23 cellular contexts compared by ENCODE assay signal in the genomic region with DNA sequence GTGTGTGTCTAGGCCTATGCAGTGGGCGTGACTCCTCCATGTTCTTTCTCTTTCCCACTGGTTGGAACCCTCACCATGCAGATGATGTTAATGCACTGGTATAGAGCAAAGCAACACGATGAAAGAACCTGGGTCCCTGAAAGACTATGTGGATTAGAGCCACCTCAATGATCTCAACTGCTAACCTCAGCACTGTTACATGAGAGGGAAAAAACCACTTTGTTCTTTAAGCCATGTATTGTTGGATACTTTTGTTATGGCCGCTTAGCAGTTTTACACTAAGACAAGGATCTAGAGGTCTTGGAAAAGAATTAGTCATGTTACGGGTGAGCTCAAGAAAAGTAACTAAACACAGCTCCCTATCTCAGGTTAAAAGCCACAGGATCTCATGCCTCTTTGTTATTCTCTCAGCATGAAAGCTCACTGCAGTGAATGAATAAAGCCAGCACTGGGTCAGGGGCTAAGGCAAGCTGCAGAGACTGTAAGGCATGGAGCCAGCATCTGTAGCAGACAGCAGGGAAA. TPM values are rescaled to one million over a fixed set of nuclear protein-coding genes. Genes with fewer than 3 reads are reported as not detected.
DNase-seq lines count a peak whose midpoint lies in the region; ATAC-seq and TF ChIP-seq lines count a peak whose summit lies in the region.
"Had no signal": no experiment of that assay in that cellular context is flagged by ENCODE, and none has a peak within 500 bp of the region (broad histone marks: within the 10 kb centered on the region; RNA-seq: fewer than 3 reads in every experiment).

No MANE protein-coding gene starts in this region.

- H3K27me3 Mint-ChIP-seq in natural killer cell (ENCODE audit: low read depth in 2 of 2), result peaks cover 10 to 29% of the 10 kb centered on the region in 2 donors

- no peak for TF ChIP-seq CTCF in natural killer cell (IDR thresholded peaks at IDR 0.05)

- peak overlapping the region; percentile 1 for H2AFZ ChIP-seq in neuronal stem cell (ENCODE audit: low read length)

- H3K79me1 ChIP-seq in neuronal stem cell (ENCODE audit: low read depth, low read length), result no peaks in the 10 kb centered on the region

- no peak overlapping the region for H2BK15ac ChIP-seq in neuronal stem cell (ENCODE audit: low read length)

- intact Hi-C loops in natural killer cell (cut with micrococcal nuclease), result no loop called here

- H2BK5ac ChIP-seq in neuronal stem cell (ENCODE audit: low read length), result no peak overlapping the region

- no peak overlapping the region for H4K91ac ChIP-seq in neuronal stem cell (ENCODE audit: low read depth, low read length, poor library complexity)

- H3K4me3 ChIP-seq in NT2/D1 (ENCODE audit: insufficient read length, low read depth) (no peak overlapping the region), neuronal stem cell (ENCODE audit: low read length in 2 of 2) (no peak overlapping the region)
- H3K4me3 ChIP-seq: A549, BLaER1, K562 had no signal

- H2BK12ac ChIP-seq in neuronal stem cell (ENCODE audit: low read length), result no peak overlapping the region

- H3K4ac ChIP-seq in neuronal stem cell (ENCODE audit: low read length), result no peak overlapping the region

- H3K27ac Mint-ChIP-seq in natural killer cell, result no peak overlapping the region
- H3K27ac Mint-ChIP-seq: CD4-positive, alpha-beta memory T cell had no signal

- no peaks in the 10 kb centered on the region for H3K27me3 ChIP-seq in NT2/D1 (ENCODE audit: insufficient read depth, insufficient read length)
- H3K27me3 ChIP-seq in neuronal stem cell (ENCODE audit: control insufficient read depth in 3 of 3, insufficient read depth in 3 of 3, low read depth in 1 of 3, low read length in 3 of 3), result no peaks in the 10 kb centered on the region
- H3K27me3 ChIP-seq: BLaER1 had no signal

- H3K4me1 Mint-ChIP-seq in natural killer cell, result no peaks in the 10 kb centered on the region
- H3K4me1 Mint-ChIP-seq: CD4-positive, alpha-beta memory T cell had no signal

- no peak overlapping the region for H3K18ac ChIP-seq in neuronal stem cell (ENCODE audit: low read length)

- ATAC-seq in esophagus mucosa, result peak; percentile 10
- no peak for ATAC-seq in natural killer cell
- ATAC-seq: A549, K562, PC-3 had no signal

- peak; percentile 14 for DNase-seq in H4 (ENCODE audit: low spot score)
- peak; percentile 79 for DNase-seq in NT2/D1 (ENCODE audit: low read depth, low spot score)
- peak; percentile 29 for DNase-seq in neuronal stem cell (ENCODE audit: low spot score)
- no peak for DNase-seq in amniotic stem cell (lab: John Stamatoyannopoulos, UW)
- DNase-seq in natural killer cell, result no peak
- DNase-seq in COLO829 (ENCODE audit: low spot score), result no peak
- DNase-seq: Calu3; CD4-positive, alpha-beta memory T cell; EL; HCEC 1CT; NCI-H1105; NCI-H187; NCI-H2107; NCI-H226; NCI-H524; PC-3; RPMI8226; SHP77 treated with DMSO at 0.1 percent for 48 hours; SK-N-SH had no signal

- 0 out of 2 replicates have a peak, but pooled peaks cover 1% of the 10 kb centered on the region for H3K9me3 ChIP-seq in NT2/D1 (ENCODE audit: insufficient read depth, low read length)
- peaks cover 0 to 2% of the 10 kb centered on the region in 2 donors for H3K9me3 ChIP-seq in neuronal stem cell (replicated peaks in 1 of 2; ENCODE audit: control insufficient read depth in 2 of 2, insufficient read depth in 1 of 2, low read depth in 1 of 2, low read length in 2 of 2)
- H3K9me3 ChIP-seq: SK-N-SH had no signal

- no peak overlapping the region for H3K23ac ChIP-seq in neuronal stem cell (ENCODE audit: low read depth, low read length, poor library complexity)

- no peak overlapping the region for H3K4me2 ChIP-seq in neuronal stem cell (ENCODE audit: insufficient read depth, low read length, poor library complexity, severe bottlenecking)
- H3K4me2 ChIP-seq: A549, BLaER1, SK-N-SH had no signal

- H3K4me1 ChIP-seq in NT2/D1 (ENCODE audit: insufficient read depth, insufficient read length) (peaks cover 5% of the 10 kb centered on the region), neuronal stem cell (ENCODE audit: control insufficient read depth in 2 of 2, insufficient read depth in 1 of 2, low read depth in 1 of 2, low read length in 2 of 2) (peaks cover 0 to 2% of the 10 kb centered on the region in 2 donors)
- H3K4me1 ChIP-seq: A549, BLaER1 had no signal

- WGBS in neuronal stem cell (ENCODE audit: extremely low coverage in 2 of 2, insufficient read length in 2 of 2, insufficient replicate concordance in 1 of 2), 2 donors, result no CpG with 5 or more reads among the region's 4 CpGs

- no peak overlapping the region for H4K8ac ChIP-seq in neuronal stem cell (ENCODE audit: low read depth, low read length)

- peak overlapping the region; percentile 25 for H3K27ac ChIP-seq in neuronal stem cell (replicated peaks; ENCODE audit: low read length)
- H3K27ac ChIP-seq: A549, BLaER1 had no signal

- H3K14ac ChIP-seq in neuronal stem cell (ENCODE audit: low read length), result no peak overlapping the region

- no peaks in the 10 kb centered on the region for H3K36me3 ChIP-seq in NT2/D1 (ENCODE audit: insufficient read depth, insufficient read length, low read length)
- H3K36me3 ChIP-seq in neuronal stem cell (replicated peaks in 1 of 2; ENCODE audit: control insufficient read depth in 2 of 2, insufficient read depth in 2 of 2, low read length in 2 of 2), result no peaks in the 10 kb centered on the region
- H3K36me3 ChIP-seq: BLaER1 had no signal

- no peak overlapping the region for H2AK5ac ChIP-seq in neuronal stem cell (ENCODE audit: low read depth, low read length)

- no peak overlapping the region for H2BK120ac ChIP-seq in neuronal stem cell (ENCODE audit: low read depth, low read length)

- H3K9me3 Mint-ChIP-seq in natural killer cell, result no peaks in the 10 kb centered on the region

- H3K9ac ChIP-seq in NT2/D1 (ENCODE audit: insufficient read length, low read depth) (no peak overlapping the region), neuronal stem cell (ENCODE audit: low read depth, low read length, poor library complexity) (no peak overlapping the region)
- H3K9ac ChIP-seq: BLaER1, SK-N-SH had no signal

- no peaks in the 10 kb centered on the region for H3K36me3 Mint-ChIP-seq in natural killer cell
- H3K36me3 Mint-ChIP-seq: CD4-positive, alpha-beta memory T cell had no signal

- H3K4me3 Mint-ChIP-seq in natural killer cell, result no peak overlapping the region
- H3K4me3 Mint-ChIP-seq: CD4-positive, alpha-beta memory T cell had no signal

RNA-seq across cellular contexts. Expression of gene RBBP6, which starts 56.6 kb away (rescaled TPM):
- 7.7 and 16.0 TPM in 2 replicates for total RNA-seq in H4 (2014; rRNA removed; shearing (Covaris generic))
- total RNA-seq in esophagus mucosa, result 28.4 TPM
- polyA plus RNA-seq in neuronal stem cell (2013, experiment 1 of 2), result 66.9 TPM
- 70.8 TPM for polyA plus RNA-seq in neuronal stem cell (2013, experiment 2 of 2)
- 100 to 1,000 TPM; 155 to 219 (median 173) TPM for total RNA-seq in natural killer cell

Comparison
In these comparisons a context has a peak if more than half of its experiments do, and no peak if none do; other contexts are left out.
1. DNase-seq: peak in H4 (single experiment), NT2/D1 (single experiment) and neuronal stem cell (single experiment); none in amniotic stem cell (single experiment), natural killer cell (single experiment) and COLO829 (single experiment).